In the genomic region with DNA sequence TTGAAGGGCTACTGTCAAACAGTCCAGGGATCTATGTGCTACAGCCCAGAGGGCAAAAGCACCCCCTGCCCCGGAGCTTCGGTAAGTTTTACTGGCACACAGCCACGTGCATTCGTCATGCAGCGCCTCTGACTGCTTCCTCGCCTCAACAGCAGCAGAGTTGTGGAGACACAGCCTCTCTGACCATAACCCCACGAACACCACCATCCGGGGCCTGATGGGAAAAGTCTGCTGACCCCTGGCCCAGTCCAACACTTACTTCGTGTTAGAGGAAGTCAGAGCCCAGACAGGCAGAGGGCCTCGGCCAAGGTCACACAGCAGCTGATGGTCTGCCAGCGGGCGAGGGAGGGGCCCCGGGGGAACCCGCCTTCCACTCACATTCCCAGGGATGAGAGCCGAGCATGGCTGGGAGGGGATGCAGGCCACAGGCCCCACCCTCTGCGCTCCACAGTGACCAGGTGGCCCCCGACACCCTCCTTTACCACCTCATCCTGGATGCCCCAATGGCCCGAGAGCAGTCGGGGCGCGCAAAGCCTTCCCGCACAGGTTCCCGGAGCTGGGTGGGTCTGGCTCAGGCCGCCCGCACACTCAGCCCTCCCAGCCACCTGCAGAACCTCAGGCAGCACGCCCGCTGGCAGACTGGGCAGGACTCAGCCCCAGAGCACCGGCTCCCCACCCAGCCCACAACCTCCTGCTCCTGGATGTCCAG, we compare ENCODE assay signal across 12 cellular contexts. TPM values are rescaled to one million over a fixed set of nuclear protein-coding genes. Genes with fewer than 3 reads are reported as not detected.
DNase-seq lines count a peak whose midpoint lies in the region; ATAC-seq and TF ChIP-seq lines count a peak whose summit lies in the region.
"Had no signal": no experiment of that assay in that cellular context is flagged by ENCODE, and none has a peak within 500 bp of the region (broad histone marks: within the 10 kb centered on the region; RNA-seq: fewer than 3 reads in every experiment).

No MANE protein-coding gene starts in this region.

- no peak for DNase-seq in HCT116 (ENCODE audit: low read depth, low spot score)
- DNase-seq in astrocyte of the hippocampus (ENCODE audit: low read depth, low spot score): peak; percentile 80
- DNase-seq in right cardiac atrium: peak in 2 of 3 donors; percentile 73 to 82
- no peak for DNase-seq in stimulated activated effector memory CD8-positive, alpha-beta T cell treated with anti-CD3 and anti-CD28 coated beads, Interleukin-12 subunit alpha, Interleukin-12 subunit beta, amount 100 ng/mL, for 72 hours (ENCODE audit: low spot score in 2 of 2)
- no peak for DNase-seq in NCI-H2029 treated with DMSO at 0.1 percent for 48 hours (lab: John Stamatoyannopoulos, UW)
- no peak for DNase-seq in NCI-H2107 treated with DMSO at 0.1 percent for 48 hours (lab: John Stamatoyannopoulos, UW; ENCODE audit: unreplicated experiment)
- DNase-seq in activated gamma-delta T cell treated with Interleukin-2 at 50 U/mL for 16 hours: no peak
- DNase-seq: endodermal cell; stimulated activated CD8-positive, alpha-beta memory T cell treated with anti-CD3 and anti-CD28 coated beads, Interleukin-4, amount 100 ng/mL, for 48 hours had no signal

- CTCF ChIA-PET in HCT116 (lab: Charles Lee): no interaction called here

- H3K4me3 Mint-ChIP-seq in stimulated activated effector memory CD8-positive, alpha-beta T cell treated with anti-CD3 and anti-CD28 coated beads, Interleukin-12 subunit alpha, Interleukin-12 subunit beta, amount 100 ng/mL, for 72 hours: no peak overlapping the region
- H3K4me3 Mint-ChIP-seq: endodermal cell had no signal

- H3K9me3 Mint-ChIP-seq in stimulated activated effector memory CD8-positive, alpha-beta T cell treated with anti-CD3 and anti-CD28 coated beads, Interleukin-12 subunit alpha, Interleukin-12 subunit beta, amount 100 ng/mL, for 72 hours: no peaks in the 10 kb centered on the region
- H3K9me3 Mint-ChIP-seq: endodermal cell had no signal

- POLR2A ChIA-PET in HCT116 (lab: Charles Lee): no interaction called here

- no peak overlapping the region for H3K4me3 ChIP-seq in HCT116 (replicated peaks in 1 of 2; ENCODE audit: low read depth in 1 of 2, low read length in 2 of 2)
- H3K4me3 ChIP-seq in right cardiac atrium (ENCODE audit: low read length): no peak overlapping the region
- H3K4me3 ChIP-seq: HAP-1, Peyer's patch had no signal

- no peak for TF ChIP-seq POLR2A in HCT116 (IDR thresholded peaks at IDR 0.05; ENCODE audit: borderline replicate concordance, extremely low read depth, insufficient read depth, insufficient read length)

- TSS peak; percentile 14 for BruUV-seq in HCT116 (replicated peaks; lab: Mats Ljungman, UMichigan)

- H3K36me3 Mint-ChIP-seq in stimulated activated effector memory CD8-positive, alpha-beta T cell treated with anti-CD3 and anti-CD28 coated beads, Interleukin-12 subunit alpha, Interleukin-12 subunit beta, amount 100 ng/mL, for 72 hours: peaks cover 6% of the 10 kb centered on the region

- no peak overlapping the region for H3K9ac ChIP-seq in HCT116 (ENCODE audit: low read length)

- H3K27ac Mint-ChIP-seq in stimulated activated effector memory CD8-positive, alpha-beta T cell treated with anti-CD3 and anti-CD28 coated beads, Interleukin-12 subunit alpha, Interleukin-12 subunit beta, amount 100 ng/mL, for 72 hours: peak overlapping the region; percentile 58
- H3K27ac Mint-ChIP-seq: endodermal cell had no signal

- no peak overlapping the region for H3K4me2 ChIP-seq in HCT116 (ENCODE audit: low read length)

- RAD21 ChIA-PET in HCT116 (lab: Charles Lee; ENCODE audit: low non-redundant PET in 1 of 2, low total read pairs in 2 of 2, uncharacterized antibody in 2 of 2, unreplicated experiment in 2 of 2): no interaction called here

- no peak for TF ChIP-seq RAD21 in HCT116 (IDR thresholded peaks at IDR 0.05; ENCODE audit: low read depth)

- H3K36me3 ChIP-seq in HCT116 (ENCODE audit: control insufficient read depth in 1 of 2, insufficient read depth in 2 of 2, low read length in 2 of 2): peaks cover 3 to 16% of the 10 kb centered on the region in 2 experiments; a peak in 3 of 4 replicates

- H4K20me1 ChIP-seq in HCT116 (ENCODE audit: insufficient read depth): no peaks in the 10 kb centered on the region

- H3K27ac ChIP-seq in HCT116 (ENCODE audit: low read depth, low read length) (peak overlapping the region; percentile 27; the same call in 1 of the 2 replicates), right cardiac atrium (ENCODE audit: low read length) (peak overlapping the region; percentile 43)

- WGBS in right cardiac atrium: 53% methylated on average over 28 of the region's 28 CpGs

- peaks cover 10% of the 10 kb centered on the region for H3K4me1 Mint-ChIP-seq in stimulated activated effector memory CD8-positive, alpha-beta T cell treated with anti-CD3 and anti-CD28 coated beads, Interleukin-12 subunit alpha, Interleukin-12 subunit beta, amount 100 ng/mL, for 72 hours
- H3K4me1 Mint-ChIP-seq: endodermal cell had no signal

- H3K4me1 ChIP-seq in HCT116 (ENCODE audit: control insufficient read depth in 1 of 2, insufficient read depth in 2 of 2, low read length in 2 of 2) (peaks cover 15 to 34% of the 10 kb centered on the region in 2 experiments), right cardiac atrium (ENCODE audit: control insufficient read depth, insufficient read depth, low read length) (no peaks in the 10 kb centered on the region)
- H3K4me1 ChIP-seq: HAP-1 had no signal

- no peaks in the 10 kb centered on the region for H3K9me3 ChIP-seq in HCT116 (ENCODE audit: control insufficient read depth in 1 of 2, insufficient read depth in 1 of 2, low read depth in 1 of 2, low read length in 2 of 2)
- H3K9me3 ChIP-seq in right cardiac atrium (ENCODE audit: control insufficient read depth, low read length): no peaks in the 10 kb centered on the region
- H3K9me3 ChIP-seq: HAP-1, Peyer's patch had no signal

- H3K79me2 ChIP-seq in HCT116 (ENCODE audit: insufficient read depth, low read length): peaks cover 22% of the 10 kb centered on the region; the same call in 1 of the 2 replicates

- no peak for ATAC-seq in HCT116
- peak; percentile 5 to 31 for ATAC-seq in right cardiac atrium
- no peak for ATAC-seq in stimulated activated effector memory CD8-positive, alpha-beta T cell treated with anti-CD3 and anti-CD28 coated beads, Interleukin-12 subunit alpha, Interleukin-12 subunit beta, amount 100 ng/mL, for 72 hours
- ATAC-seq in activated CD4-positive, CD25-positive, alpha-beta regulatory T cell treated with anti-CD3 and anti-CD28 coated beads, Interleukin-2, amount 50 U/mL, for 24 hours: no peak

- no peaks in the 10 kb centered on the region for H3K9me2 ChIP-seq in HCT116 (ENCODE audit: insufficient read depth)

- intact Hi-C loops in HCT116 (cut with micrococcal nuclease) (no loop called here), right cardiac atrium (cut with DNase I) (no loop called here)

- no peaks in the 10 kb centered on the region for H3K27me3 ChIP-seq in HCT116 (ENCODE audit: insufficient read depth, low read length)
- no peaks in the 10 kb centered on the region for H3K27me3 ChIP-seq in right cardiac atrium (ENCODE audit: control insufficient read depth, insufficient read depth)

- no peak overlapping the region for H2AFZ ChIP-seq in HCT116 (ENCODE audit: low read depth, low read length, poor library complexity, severe bottlenecking)

- no peak for TF ChIP-seq CTCF in HCT116 (IDR thresholded peaks at IDR 0.05 in 2 of 3, conservative IDR thresholded peaks at IDR 0.05 in 1 of 3; ENCODE audit: borderline replicate concordance in 1 of 3, insufficient read depth in 1 of 3, low read depth in 2 of 3, low read length in 2 of 3)

TF ChIP-seq in HCT116, 20 proteins besides CTCF, POLR2A, EP300 and RAD21:
- TF ChIP-seq, protein P1, sequence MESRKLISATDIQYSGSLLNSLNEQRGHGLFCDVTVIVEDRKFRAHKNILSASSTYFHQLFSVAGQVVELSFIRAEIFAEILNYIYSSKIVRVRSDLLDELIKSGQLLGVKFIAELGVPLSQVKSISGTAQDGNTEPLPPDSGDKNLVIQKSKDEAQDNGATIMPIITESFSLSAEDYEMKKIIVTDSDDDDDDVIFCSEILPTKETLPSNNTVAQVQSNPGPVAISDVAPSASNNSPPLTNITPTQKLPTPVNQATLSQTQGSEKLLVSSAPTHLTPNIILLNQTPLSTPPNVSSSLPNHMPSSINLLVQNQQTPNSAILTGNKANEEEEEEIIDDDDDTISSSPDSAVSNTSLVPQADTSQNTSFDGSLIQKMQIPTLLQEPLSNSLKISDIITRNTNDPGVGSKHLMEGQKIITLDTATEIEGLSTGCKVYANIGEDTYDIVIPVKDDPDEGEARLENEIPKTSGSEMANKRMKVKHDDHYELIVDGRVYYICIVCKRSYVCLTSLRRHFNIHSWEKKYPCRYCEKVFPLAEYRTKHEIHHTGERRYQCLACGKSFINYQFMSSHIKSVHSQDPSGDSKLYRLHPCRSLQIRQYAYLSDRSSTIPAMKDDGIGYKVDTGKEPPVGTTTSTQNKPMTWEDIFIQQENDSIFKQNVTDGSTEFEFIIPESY (IDR thresholded peaks at IDR 0.05; ENCODE audit: extremely low read depth, insufficient replicate concordance, low read length): no peak

RNA-seq across cellular contexts. Expression of a gene that starts 5.0 kb away (rescaled TPM):
- total RNA-seq in HCT116 (2021; ENCODE audit: unreplicated experiment) (23.8 TPM), right cardiac atrium (1 to 10 TPM in 3 of 4 donors, under 1 TPM in 1; 0.89 to 2.2 (median 1.5) TPM)
- polyA plus RNA-seq in HCT116 (2012): 11.1 and 11.8 TPM in 2 replicates
- polyA plus RNA-seq in right cardiac atrium: 0.97 TPM

RNA-seq across cellular contexts. Expression of a gene that starts 8.7 kb away (rescaled TPM):
- total RNA-seq in HCT116 (2021; ENCODE audit: unreplicated experiment) (428 TPM), right cardiac atrium (100 to 1,000 TPM; 490 to 706 (median 622) TPM)
- polyA plus RNA-seq in HCT116 (2012): 468 and 508 TPM in 2 replicates
- polyA plus RNA-seq in right cardiac atrium: 660 TPM

RNA-seq across cellular contexts. Expression of a gene that starts 15.6 kb away (rescaled TPM):
- total RNA-seq in HCT116 (2021; ENCODE audit: unreplicated experiment): 146 TPM
- 63.2 and 79.4 TPM in 2 replicates for polyA plus RNA-seq in HCT116 (2012)
- total RNA-seq in right cardiac atrium: 100 to 1,000 TPM in 1 of 4 donors, 10 to 100 TPM in 3; 50.2 to 123 (median 62.4) TPM
- polyA plus RNA-seq in right cardiac atrium: 45.6 TPM

RNA-seq across cellular contexts. Expression of a gene that starts 27.2 kb away (rescaled TPM):
- total RNA-seq in HCT116 (2021; ENCODE audit: unreplicated experiment): 86.9 TPM
- 67.3 and 71.4 TPM in 2 replicates for polyA plus RNA-seq in HCT116 (2012)
- total RNA-seq in right cardiac atrium: 10 to 100 TPM; 56.9 to 62.0 (median 57.7) TPM
- polyA plus RNA-seq in right cardiac atrium: 64.5 TPM

RNA-seq across cellular contexts. Expression of a gene that starts 36.3 kb away (rescaled TPM):
- total RNA-seq in HCT116 (2021; ENCODE audit: unreplicated experiment) (276 TPM), right cardiac atrium (100 to 1,000 TPM; 288 to 417 (median 333) TPM)
- polyA plus RNA-seq in HCT116 (2012): 398 and 405 TPM in 2 replicates
- polyA plus RNA-seq in right cardiac atrium: 370 TPM

Comparison
In these comparisons a context has a peak if more than half of its experiments do, and no peak if none do; other contexts are left out.
1. ATAC-seq: peak in right cardiac atrium (2 of 2); none in HCT116 (single experiment), stimulated activated effector memory CD8-positive, alpha-beta T cell treated with anti-CD3 and anti-CD28 coated beads, Interleukin-12 subunit alpha, Interleukin-12 subunit beta, amount 100 ng/mL, for 72 hours (single experiment) and activated CD4-positive, CD25-positive, alpha-beta regulatory T cell treated with anti-CD3 and anti-CD28 coated beads, Interleukin-2, amount 50 U/mL, for 24 hours (0 of 2).
2. DNase-seq: peak in astrocyte of the hippocampus (single experiment) and right cardiac atrium (2 of 3); none in HCT116 (single experiment), stimulated activated effector memory CD8-positive, alpha-beta T cell treated with anti-CD3 and anti-CD28 coated beads, Interleukin-12 subunit alpha, Interleukin-12 subunit beta, amount 100 ng/mL, for 72 hours (0 of 2), NCI-H2029 treated with DMSO at 0.1 percent for 48 hours (single experiment), NCI-H2107 treated with DMSO at 0.1 percent for 48 hours (single experiment) and activated gamma-delta T cell treated with Interleukin-2 at 50 U/mL for 16 hours (single experiment).